Comparison of ENCODE assay signal across 7 cellular contexts in genomic region chr1:21622466-21623315, GRCh38. TPM values are rescaled to one million over a fixed set of nuclear protein-coding genes. Genes with fewer than 3 reads are reported as not detected.
DNase-seq lines count a peak whose midpoint lies in the region; ATAC-seq, FAIRE-seq and TF ChIP-seq lines count a peak whose summit lies in the region.

No MANE protein-coding gene starts in this region.

- intact Hi-C loops in activated CD4-positive, alpha-beta T cell treated with anti-CD3 and anti-CD28 coated beads, Interleukin-2, amount 10 ng/mL, durations not matched to agents 24 days and 14 days (cut with micrococcal nuclease), result no loop called here

- no peak for TF ChIP-seq RAD21 in H1 (IDR thresholded peaks at IDR 0.05 in 1 of 2, conservative IDR thresholded peaks at IDR 0.05 in 1 of 2; ENCODE audit: low read depth in 2 of 2, low read length in 2 of 2)

- peaks cover 3 to 11% of the 10 kb centered on the region in 2 experiments for H4K20me1 ChIP-seq in H1 (replicated peaks in 1 of 2; ENCODE audit: control insufficient read depth in 1 of 2, insufficient read depth in 2 of 2, low read length in 2 of 2)

- FAIRE-seq in H1 (lab: Jason Lieb, UNC), result no peak

- no peak overlapping the region for H3K9ac ChIP-seq in H1 (replicated peaks in 1 of 4; ENCODE audit: extremely low read depth in 1 of 4, low read depth in 3 of 4, low read length in 3 of 4)

- H3K4me1 ChIP-seq in H1 (replicated peaks in 1 of 4; ENCODE audit: control insufficient read depth in 3 of 4, insufficient read depth in 4 of 4, low read length in 3 of 4), result peaks cover 0 to 23% (median 17%) of the 10 kb centered on the region in 4 experiments; a peak in 6 of 7 replicates

- TF ChIP-seq CTCF in H1 (IDR thresholded peaks at IDR 0.05; ENCODE audit: control extremely low read depth in 1 of 3, insufficient read depth in 1 of 3, low read depth in 1 of 3, low read length in 3 of 3) (no peak), omental fat pad (IDR thresholded peaks at IDR 0.05) (no peak)

- CTCF ChIA-PET in H1 (lab: Charles Lee; ENCODE audit: partially characterized antibody), result interaction anchor here (1.1 to 2.1 kb wide), 7 partner anchors 10 to 406 kb away, joined by 3 to 5 read pairs (median 3); no protein-coding TSS in a partner anchor

- H4K5ac ChIP-seq in H1 (ENCODE audit: insufficient read length, low read depth, low read length), result no peak overlapping the region

- no peak for TF ChIP-seq POLR2A in H1 (IDR thresholded peaks at IDR 0.05; ENCODE audit: control extremely low read depth in 1 of 2, low read depth in 2 of 2, low read length in 2 of 2)

- no peak overlapping the region for H2BK15ac ChIP-seq in H1 (ENCODE audit: low read length)

- H3K4me3 ChIP-seq in H1 (ENCODE audit: extremely low read depth in 1 of 4, insufficient read depth in 2 of 4, low read depth in 3 of 4, low read length in 4 of 4), result peak overlapping the region; percentile 24 to 60 (median 32)

- no peaks in the 10 kb centered on the region for H3K79me1 ChIP-seq in H1 (ENCODE audit: low read depth, low read length)

- H3K23me2 ChIP-seq in H1 (ENCODE audit: low read depth, low read length), result peaks cover 3% of the 10 kb centered on the region

- peak overlapping the region; percentile 45; the same call in 1 of the 2 replicates for H4K8ac ChIP-seq in H1 (ENCODE audit: extremely low read depth, insufficient read depth, low read length)

- H3K23ac ChIP-seq in H1 (ENCODE audit: insufficient read length), result no peak overlapping the region

- H3K36me3 Mint-ChIP-seq in activated CD4-positive, alpha-beta T cell treated with anti-CD3 and anti-CD28 coated beads, Interleukin-2, amount 10 ng/mL, durations not matched to agents 24 days and 14 days (ENCODE audit: low read depth), result no peaks in the 10 kb centered on the region

- H2BK20ac ChIP-seq in H1 (ENCODE audit: low read length), result no peak overlapping the region

- no peak overlapping the region for H2AK5ac ChIP-seq in H1 (ENCODE audit: low read depth, low read length)

- DNase-seq in HT-29 (ENCODE audit: low spot score), result peak; percentile 61
- peak; percentile 87 for DNase-seq in activated CD4-positive, alpha-beta T cell treated with anti-CD3 and anti-CD28 coated beads, Interleukin-2, amount 10 ng/mL, durations not matched to agents 24 days and 14 days
- DNase-seq in H1 (ENCODE audit: low read depth in 1 of 2, low spot score in 2 of 2), result peak in 1 of 2 experiments; percentile 81
- no peak for DNase-seq in omental fat pad (ENCODE audit: low spot score)
- no peak for DNase-seq in NCI-H82 (lab: John Stamatoyannopoulos, UW)

- 18% methylated on average over 32 of the region's 62 CpGs; no CpG with 5 or more reads in 1 of the 2 experiments for WGBS in H1 (ENCODE audit: extremely low coverage in 1 of 2, insufficient coverage in 1 of 2, insufficient read length in 1 of 2, insufficient replicate concordance in 2 of 2, low coverage in 1 of 2, low lambda C conversion rate in 2 of 2, missing lambda C conversion rate in 1 of 2), 2 experiments

- no peaks in the 10 kb centered on the region for H3K4me1 Mint-ChIP-seq in activated CD4-positive, alpha-beta T cell treated with anti-CD3 and anti-CD28 coated beads, Interleukin-2, amount 10 ng/mL, durations not matched to agents 24 days and 14 days

- no peak overlapping the region for H3K56ac ChIP-seq in H1 (replicated peaks; ENCODE audit: insufficient read length, low read depth, low read length)

- no peak overlapping the region for H3K18ac ChIP-seq in H1 (ENCODE audit: extremely low read depth, low read length)

- H2BK5ac ChIP-seq in H1 (ENCODE audit: low read depth, low read length), result no peak overlapping the region

- H2BK120ac ChIP-seq in H1 (replicated peaks; ENCODE audit: low read depth, low read length), result no peak overlapping the region

- H3K4me2 ChIP-seq in H1 (ENCODE audit: insufficient read depth in 1 of 2, low read depth in 2 of 2, low read length in 2 of 2), result peak overlapping the region; percentile 68 to 70

- POLR2A ChIA-PET in H1 (lab: Charles Lee; ENCODE audit: partially characterized antibody), result interaction anchor here (1.3 to 2.9 kb wide), 3 partner anchors 9 to 19 kb away, joined by 4 to 14 read pairs (median 4); no protein-coding TSS in a partner anchor

- peaks cover 19% of the 10 kb centered on the region for H3K27me3 Mint-ChIP-seq in activated CD4-positive, alpha-beta T cell treated with anti-CD3 and anti-CD28 coated beads, Interleukin-2, amount 10 ng/mL, durations not matched to agents 24 days and 14 days

- H2BK12ac ChIP-seq in H1 (ENCODE audit: low read depth, low read length), result no peak overlapping the region

- no peak overlapping the region for H3K27ac ChIP-seq in H1 (ENCODE audit: low read depth, low read length)

- H3K79me2 ChIP-seq in H1 (ENCODE audit: control insufficient read depth in 1 of 2, insufficient read depth in 2 of 2, low read length in 2 of 2), result no peaks in the 10 kb centered on the region

- peak; percentile 49 for ATAC-seq in omental fat pad (ENCODE audit: low FRiP score)
- no peak for ATAC-seq in HG02981 (IDR thresholded peaks at IDR 0.05; ENCODE audit: unreplicated experiment)
- no peak for ATAC-seq in GM18519 (IDR thresholded peaks at IDR 0.05; ENCODE audit: low FRiP score, unreplicated experiment)

- H3K9me3 Mint-ChIP-seq in activated CD4-positive, alpha-beta T cell treated with anti-CD3 and anti-CD28 coated beads, Interleukin-2, amount 10 ng/mL, durations not matched to agents 24 days and 14 days, result no peaks in the 10 kb centered on the region

- peaks cover 0 to 26% (median 13%) of the 10 kb centered on the region in 4 experiments; a peak in 5 of 7 replicates for H3K27me3 ChIP-seq in H1 (replicated peaks in 1 of 4; ENCODE audit: control insufficient read depth in 3 of 4, extremely low read depth in 1 of 4, insufficient read depth in 3 of 4, low read length in 3 of 4)

- no peak overlapping the region for H4K91ac ChIP-seq in H1 (replicated peaks; ENCODE audit: insufficient read length, low read length)

- H3K27ac Mint-ChIP-seq in activated CD4-positive, alpha-beta T cell treated with anti-CD3 and anti-CD28 coated beads, Interleukin-2, amount 10 ng/mL, durations not matched to agents 24 days and 14 days, result no peak overlapping the region

- peak overlapping the region; percentile 84 for H2AFZ ChIP-seq in H1 (ENCODE audit: low read length)

- H3K9me3 ChIP-seq in H1 (ENCODE audit: insufficient read depth in 2 of 2, low read depth in 1 of 2, low read length in 1 of 2), result no peaks in the 10 kb centered on the region

- no peak overlapping the region for H3K4ac ChIP-seq in H1 (replicated peaks; ENCODE audit: insufficient read length, low read depth, low read length)

- no peak overlapping the region for H3K14ac ChIP-seq in H1 (ENCODE audit: insufficient read length)

- H3K4me3 Mint-ChIP-seq in activated CD4-positive, alpha-beta T cell treated with anti-CD3 and anti-CD28 coated beads, Interleukin-2, amount 10 ng/mL, durations not matched to agents 24 days and 14 days, result peak overlapping the region; percentile 75

- no peaks in the 10 kb centered on the region for H3K36me3 ChIP-seq in H1 (ENCODE audit: control insufficient read depth in 2 of 4, insufficient read depth in 4 of 4, low read length in 3 of 4)

- TF ChIP-seq EP300 in H1 (IDR thresholded peaks at IDR 0.05; ENCODE audit: borderline replicate concordance in 1 of 2, low read depth in 2 of 2, low read length in 2 of 2), result no peak

TF ChIP-seq in H1, 55 proteins besides CTCF, POLR2A, EP300 and RAD21:
- 0 out of 2 replicates have a peak, but pooled peaks have one; percentile 19 for TF ChIP-seq KDM1A (IDR thresholded peaks at IDR 0.05; ENCODE audit: borderline replicate concordance, low read length)
- peak; percentile 11; the same call in 1 of the 2 replicates for TF ChIP-seq NRF1 (IDR thresholded peaks at IDR 0.05; ENCODE audit: low read depth, low read length)
- no peak for TF ChIP-seq BCL11A (IDR thresholded peaks at IDR 0.05; ENCODE audit: low read depth in 2 of 2, low read length in 2 of 2)
- TF ChIP-seq SIX5 (IDR thresholded peaks at IDR 0.05; ENCODE audit: low read depth, low read length), result no peak
- TF ChIP-seq GTF2F1 (IDR thresholded peaks at IDR 0.05; ENCODE audit: borderline replicate concordance, low read depth, low read length), result no peak
- TF ChIP-seq KDM4A (IDR thresholded peaks at IDR 0.05; ENCODE audit: low read depth, low read length, severe bottlenecking), result peak; percentile 69

RNA-seq across cellular contexts. Expression of gene RAP1GAP, which starts 46.5 kb away (rescaled TPM):
- 56.9 and 69.0 TPM in 2 replicates for total RNA-seq in HT-29 (2014; rRNA removed; shearing (Covaris generic))
- 0.42 and 0.71 TPM in 2 replicates for total RNA-seq in activated CD4-positive, alpha-beta T cell treated with anti-CD3 and anti-CD28 coated beads, Interleukin-2, amount 10 ng/mL, durations not matched to agents 24 days and 14 days
- 7.8 and 8.4 TPM in 2 replicates for total RNA-seq in H1 (2021; fragmentation: NEBNext Ultra II Directional; extraction: Animal tissue kit (Norgen Biotek cat#: 25700))
- polyA plus RNA-seq in H1 (2011; rRNA removed), result 8.4 and 9.9 TPM in 2 replicates
- 8.0 TPM for polyA plus RNA-seq in H1 (2011; cell fraction: cytosol; rRNA removed)
- polyA plus RNA-seq in H1 (2011; cell fraction: nucleus; rRNA removed), result 26.1 TPM
- 6.9 to 9.7 TPM (median 8.3 TPM) in 4 replicates for polyA plus RNA-seq in H1 (2012, experiment 1 of 2)
- polyA plus RNA-seq in H1 (2012, experiment 2 of 2), result 7.0 TPM
- polyA plus RNA-seq in H1 (2013, experiment 1 of 2), result 5.6 TPM
- 6.1 TPM for polyA plus RNA-seq in H1 (2013, experiment 2 of 2)
- 7.7 and 11.9 TPM in 2 replicates for polyA minus RNA-seq in H1 (2011; rRNA and poly(A)+ RNA removed)
- 4.9 TPM for polyA minus RNA-seq in H1 (2011; cell fraction: cytosol; rRNA and poly(A)+ RNA removed)
- polyA minus RNA-seq in H1 (2011; cell fraction: nucleus; rRNA and poly(A)+ RNA removed), result 6.0 TPM
- total RNA-seq in omental fat pad, result under 1 TPM in 3 of 4 donors, not detected in 1; 0.36 to 0.74 (median 0.38) TPM

Comparison
In these comparisons a context has a peak if more than half of its experiments do, and no peak if none do; other contexts are left out.
1. DNase-seq: peak in HT-29 (single experiment) and activated CD4-positive, alpha-beta T cell treated with anti-CD3 and anti-CD28 coated beads, Interleukin-2, amount 10 ng/mL, durations not matched to agents 24 days and 14 days (single experiment); none in omental fat pad (single experiment) and NCI-H82 (single experiment).